ENCODE assay signal across 5 cellular contexts in the genomic region with DNA sequence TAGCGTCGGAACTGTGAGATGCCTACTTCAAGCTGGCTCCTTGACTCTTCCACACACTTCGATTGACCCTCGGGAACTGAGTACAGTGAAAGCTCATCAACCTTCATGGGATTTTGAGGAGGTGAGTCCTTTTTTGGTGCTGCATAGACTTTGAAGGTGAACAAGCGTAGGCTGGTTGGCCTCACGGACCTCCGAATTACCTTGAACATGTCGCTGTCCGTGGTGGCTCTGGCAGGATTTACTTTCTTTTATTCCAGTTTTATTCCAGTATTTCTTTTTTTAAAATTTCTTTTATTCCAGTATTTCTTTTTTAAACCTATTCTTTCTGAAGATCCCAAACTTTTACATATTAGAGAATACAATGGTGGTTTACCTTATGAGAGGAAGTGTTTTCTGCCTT.
TF ChIP-seq lines count a peak whose summit lies in the region.

No MANE protein-coding gene starts in this region.

TF ChIP-seq in SK-N-SH, 30 proteins besides CTCF, POLR2A, EP300 and RAD21:
- no peak for TF ChIP-seq FOSL2 (IDR thresholded peaks at IDR 0.05; ENCODE audit: borderline replicate concordance, low read depth)
- TF ChIP-seq, protein P1, sequence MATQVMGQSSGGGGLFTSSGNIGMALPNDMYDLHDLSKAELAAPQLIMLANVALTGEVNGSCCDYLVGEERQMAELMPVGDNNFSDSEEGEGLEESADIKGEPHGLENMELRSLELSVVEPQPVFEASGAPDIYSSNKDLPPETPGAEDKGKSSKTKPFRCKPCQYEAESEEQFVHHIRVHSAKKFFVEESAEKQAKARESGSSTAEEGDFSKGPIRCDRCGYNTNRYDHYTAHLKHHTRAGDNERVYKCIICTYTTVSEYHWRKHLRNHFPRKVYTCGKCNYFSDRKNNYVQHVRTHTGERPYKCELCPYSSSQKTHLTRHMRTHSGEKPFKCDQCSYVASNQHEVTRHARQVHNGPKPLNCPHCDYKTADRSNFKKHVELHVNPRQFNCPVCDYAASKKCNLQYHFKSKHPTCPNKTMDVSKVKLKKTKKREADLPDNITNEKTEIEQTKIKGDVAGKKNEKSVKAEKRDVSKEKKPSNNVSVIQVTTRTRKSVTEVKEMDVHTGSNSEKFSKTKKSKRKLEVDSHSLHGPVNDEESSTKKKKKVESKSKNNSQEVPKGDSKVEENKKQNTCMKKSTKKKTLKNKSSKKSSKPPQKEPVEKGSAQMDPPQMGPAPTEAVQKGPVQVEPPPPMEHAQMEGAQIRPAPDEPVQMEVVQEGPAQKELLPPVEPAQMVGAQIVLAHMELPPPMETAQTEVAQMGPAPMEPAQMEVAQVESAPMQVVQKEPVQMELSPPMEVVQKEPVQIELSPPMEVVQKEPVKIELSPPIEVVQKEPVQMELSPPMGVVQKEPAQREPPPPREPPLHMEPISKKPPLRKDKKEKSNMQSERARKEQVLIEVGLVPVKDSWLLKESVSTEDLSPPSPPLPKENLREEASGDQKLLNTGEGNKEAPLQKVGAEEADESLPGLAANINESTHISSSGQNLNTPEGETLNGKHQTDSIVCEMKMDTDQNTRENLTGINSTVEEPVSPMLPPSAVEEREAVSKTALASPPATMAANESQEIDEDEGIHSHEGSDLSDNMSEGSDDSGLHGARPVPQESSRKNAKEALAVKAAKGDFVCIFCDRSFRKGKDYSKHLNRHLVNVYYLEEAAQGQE (IDR thresholded peaks at IDR 0.05; ENCODE audit: low read depth, low read length): peak; percentile 90

TF ChIP-seq in SK-N-SH treated with all-trans-retinoic acid at 6 μM for 48 hours, 23 proteins besides CTCF, POLR2A, EP300 and RAD21 (continues in another document):
- TF ChIP-seq ESRRG (CRISPR knock-in tag; IDR thresholded peaks at IDR 0.05) (no peak), GLIS3 (CRISPR knock-in tag; IDR thresholded peaks at IDR 0.05) (no peak), PPARA (CRISPR knock-in tag; IDR thresholded peaks at IDR 0.05; ENCODE audit: borderline replicate concordance) (no peak), TSHZ2 (CRISPR knock-in tag; IDR thresholded peaks at IDR 0.05) (no peak), ARNTL (CRISPR knock-in tag; IDR thresholded peaks at IDR 0.05; ENCODE audit: borderline replicate concordance, low read depth) (no peak), ISL1 (CRISPR knock-in tag; IDR thresholded peaks at IDR 0.05) (no peak), ZFP3 (CRISPR knock-in tag; IDR thresholded peaks at IDR 0.05) (no peak)

TF ChIP-seq in Ishikawa, 13 proteins besides CTCF, POLR2A, EP300 and RAD21:
- TF ChIP-seq, protein P2, sequence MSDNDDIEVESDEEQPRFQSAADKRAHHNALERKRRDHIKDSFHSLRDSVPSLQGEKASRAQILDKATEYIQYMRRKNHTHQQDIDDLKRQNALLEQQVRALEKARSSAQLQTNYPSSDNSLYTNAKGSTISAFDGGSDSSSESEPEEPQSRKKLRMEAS (IDR thresholded peaks at IDR 0.05): no peak
- TF ChIP-seq, protein P1 (IDR thresholded peaks at IDR 0.05; ENCODE audit: low read depth): peak; percentile 84

TF ChIP-seq in K562, 482 proteins besides CTCF, POLR2A, EP300 and RAD21:
- TF ChIP-seq ELF2 (CRISPR knock-in tag; IDR thresholded peaks at IDR 0.05) (no peak), EHMT2 (IDR thresholded peaks at IDR 0.05) (peak; percentile 64)

TF ChIP-seq in liver, 16 proteins besides CTCF, POLR2A, EP300 and RAD21:
- TF ChIP-seq, protein P1 (IDR thresholded peaks at IDR 0.05): peak; percentile 31
- no peak for TF ChIP-seq HNF4A (conservative IDR thresholded peaks at IDR 0.05)
